ENCODE assay signal across 16 cellular contexts in genomic region chr6:108690326-108691000, GRCh38.
DNase-seq lines count a peak whose midpoint lies in the region; ATAC-seq, FAIRE-seq and TF ChIP-seq lines count a peak whose summit lies in the region.
"Had no signal": no experiment of that assay in that cellular context is flagged by ENCODE, and none has a peak within 500 bp of the region (broad histone marks: within the 10 kb centered on the region; RNA-seq: fewer than 3 reads in every experiment).

No MANE protein-coding gene starts in this region.

- FAIRE-seq in HTR-8/SVneo (lab: Jason Lieb, UNC): no peak

- TF ChIP-seq CTCF in coronary artery (IDR thresholded peaks at IDR 0.05) (no peak), osteocyte (IDR thresholded peaks at IDR 0.05) (no peak), adrenal gland (IDR thresholded peaks at IDR 0.05) (no peak)

- H3K9me3 Mint-ChIP-seq in osteocyte (ENCODE audit: unreplicated experiment): no peaks in the 10 kb centered on the region
- H3K9me3 Mint-ChIP-seq: natural killer cell had no signal

- peak overlapping the region; percentile 76 to 82 for H3K27ac ChIP-seq in coronary artery
- H3K27ac ChIP-seq in adrenal gland: no peak overlapping the region

- no peaks in the 10 kb centered on the region for H3K9me3 ChIP-seq in adrenal gland (replicated peaks in 1 of 3)

- peaks cover 7 to 19% of the 10 kb centered on the region in 2 donors for H3K4me1 ChIP-seq in adrenal gland (replicated peaks in 1 of 2)

- H3K4me1 Mint-ChIP-seq in osteocyte (ENCODE audit: unreplicated experiment): peaks cover 31% of the 10 kb centered on the region

- 83 to 91% (median 88%) methylated on average over 6 of the region's 6 CpGs for WGBS in adrenal gland, 4 donors

- TF ChIP-seq POLR2A in adrenal gland (IDR thresholded peaks at IDR 0.05): no peak

- no peak for ATAC-seq in HG03097 (IDR thresholded peaks at IDR 0.05; ENCODE audit: low FRiP score, unreplicated experiment)
- ATAC-seq: natural killer cell had no signal

- no peaks in the 10 kb centered on the region for H3K27me3 ChIP-seq in adrenal gland

- H3K27me3 Mint-ChIP-seq in osteocyte (ENCODE audit: unreplicated experiment): no peaks in the 10 kb centered on the region

- intact Hi-C loops in adrenal gland (cut with DNase I): no loop called here

- H3K4me3 Mint-ChIP-seq in osteocyte (ENCODE audit: unreplicated experiment): no peak overlapping the region
- H3K4me3 Mint-ChIP-seq: natural killer cell had no signal

- H3K4me3 ChIP-seq in coronary artery (no peak overlapping the region), adrenal gland (no peak overlapping the region)

- peaks cover 23% of the 10 kb centered on the region for H3K36me3 Mint-ChIP-seq in osteocyte (ENCODE audit: unreplicated experiment)
- H3K36me3 Mint-ChIP-seq: natural killer cell had no signal

- H3K27ac Mint-ChIP-seq in osteocyte (ENCODE audit: unreplicated experiment): no peak overlapping the region

- H3K36me3 ChIP-seq in adrenal gland (replicated peaks in 1 of 2): no peaks in the 10 kb centered on the region

- DNase-seq in Daoy (ENCODE audit: low read depth): peak; percentile 36
- peak; percentile 18 for DNase-seq in MV-4-11 (lab: John Stamatoyannopoulos, UW)
- no peak for DNase-seq in coronary artery (ENCODE audit: low spot score)
- peak; percentile 21 for DNase-seq in osteocyte (ENCODE audit: extremely low spot score, unreplicated experiment)
- DNase-seq in HTR-8/SVneo (ENCODE audit: insufficient read length, low spot score): no peak
- no peak for DNase-seq in adrenal gland
- DNase-seq in ureter (ENCODE audit: low spot score): no peak
- DNase-seq: activated CD4-positive, alpha-beta T cell treated with anti-CD3 and anti-CD28 coated beads for 1 hour; activated T-cell treated with anti-CD3 and anti-CD28 coated beads, Interleukin-2, amount 50 U/mL, for 48 hours; erythroblast; GDM1; natural killer cell; NCI-H146; NCI-H82; stimulated activated CD8-positive, alpha-beta memory T cell treated with anti-CD3 and anti-CD28 coated beads, Interleukin-4, amount 100 ng/mL, for 48 hours had no signal

Comparison
In these comparisons a context has a peak if more than half of its experiments do, and no peak if none do; other contexts are left out.
1. DNase-seq: peak in Daoy (single experiment), MV-4-11 (single experiment) and osteocyte (single experiment); none in coronary artery (single experiment), HTR-8/SVneo (single experiment), adrenal gland (0 of 7) and ureter (single experiment).
2. H3K27ac ChIP-seq: peak in coronary artery (2 of 2); none in adrenal gland (0 of 5).